In the genomic region with DNA sequence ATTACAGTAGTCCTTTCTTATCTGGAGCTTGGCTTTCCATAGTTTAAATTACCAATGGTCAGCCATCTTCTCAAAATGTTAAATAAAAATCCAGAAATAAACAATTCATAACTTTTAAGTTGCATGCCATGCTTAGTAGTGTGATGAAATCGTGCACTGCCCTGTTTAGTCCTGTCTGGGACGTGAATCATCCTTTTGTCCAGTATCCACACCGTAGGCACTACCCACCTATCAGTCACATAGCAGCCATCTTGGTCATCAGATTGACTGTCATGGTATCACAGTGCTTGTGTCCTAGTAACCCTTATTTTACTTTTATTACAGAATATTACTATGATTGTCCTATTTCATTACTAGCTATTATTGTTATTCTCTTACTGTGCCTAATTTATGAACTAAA, we compare ENCODE assay signal across 26 cellular contexts.
"Had no signal": no experiment of that assay in that cellular context is flagged by ENCODE, and none has a peak within 500 bp of the region (broad histone marks: within the 10 kb centered on the region; RNA-seq: fewer than 3 reads in every experiment).

No MANE protein-coding gene starts in this region.

- H3K4me1 ChIP-seq: SJSA1 had no signal

- H3K27me3 ChIP-seq: SJSA1 had no signal

- DNase-seq: IMR-90; Karpas-422; KG1; MV-4-11; NCI-H1048; NCI-H1105; NCI-H1417; NCI-H1436 treated with DMSO at 0.1 percent for 48 hours; NCI-H1694; NCI-H1930; NCI-H2081; NCI-H2107; NCI-H2227 treated with DMSO at 0.1 percent for 48 hours; NCI-H446; NCI-H510A; NCI-H524 treated with DMSO at 0.1 percent for 48 hours; NCI-H69; NCI-H774; NK-92 treated with Interleukin-12 subunit alpha and Interleukin-12 subunit beta, amount 100 ng/mL, for 24 hours; PC-3; Right ventricle myocardium superior; SIG-M5 had no signal

- ATAC-seq: HepG2, Panc1, PC-3 had no signal

- H3K27ac ChIP-seq: SJSA1, SK-N-MC had no signal

- H3K36me3 ChIP-seq: SJSA1 had no signal

- H3K4me3 ChIP-seq: SJSA1, SK-N-MC had no signal
